In the genomic region with DNA sequence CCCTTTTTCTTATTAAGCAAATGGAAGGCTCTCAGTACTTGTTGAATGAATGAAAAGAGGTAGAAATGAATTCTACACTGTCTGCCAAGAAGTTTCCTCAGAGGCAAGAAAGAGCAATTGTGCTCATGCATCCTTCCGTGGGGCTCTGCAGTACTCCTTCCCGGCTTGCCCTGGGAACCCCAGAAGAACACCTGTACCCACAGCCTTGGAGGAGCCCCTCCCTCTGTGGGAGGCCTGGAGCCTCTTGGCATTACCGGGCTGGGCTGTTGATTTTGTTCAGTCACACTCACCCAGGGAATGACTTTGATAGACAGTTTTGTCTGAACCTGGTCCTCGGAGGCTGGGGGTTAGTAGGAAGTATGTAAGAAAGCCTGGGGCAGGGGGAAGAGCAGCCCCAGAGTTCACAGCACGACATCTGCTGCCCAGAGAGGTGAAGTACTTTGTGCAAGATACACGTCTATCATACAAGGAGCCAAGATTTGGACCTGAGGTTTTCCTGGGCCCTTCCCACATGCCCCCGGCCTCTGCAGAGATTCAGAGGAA, we compare ENCODE assay signal across 9 cellular contexts.
DNase-seq lines count a peak whose midpoint lies in the region; ATAC-seq, FAIRE-seq and TF ChIP-seq lines count a peak whose summit lies in the region.
"Had no signal": no experiment of that assay in that cellular context is flagged by ENCODE, and none has a peak within 500 bp of the region (broad histone marks: within the 10 kb centered on the region; RNA-seq: fewer than 3 reads in every experiment).

No MANE protein-coding gene starts in this region.

- no peak for TF ChIP-seq POLR2A in GM12892 (IDR thresholded peaks at IDR 0.05; ENCODE audit: low read depth, low read length)

- DNase-seq in GM23248 (no peak), activated B cell treated with CpG ODN at 0.5 μM for 24 hours (no peak), foreskin keratinocyte (no peak), sciatic nerve (ENCODE audit: low spot score) (no peak), WERI-Rb-1 (no peak), SHP77 (lab: John Stamatoyannopoulos, UW) (no peak), GM12892 (ENCODE audit: insufficient read length) (no peak), OCI-LY7 (ENCODE audit: low spot score) (no peak)

- peak overlapping the region; percentile 53 for H3K27ac Mint-ChIP-seq in activated B cell treated with CpG ODN at 0.5 μM for 24 hours

- H3K4me1 ChIP-seq in GM23248 (ENCODE audit: insufficient read depth) (peaks cover 33% of the 10 kb centered on the region), foreskin keratinocyte (peaks cover 12% of the 10 kb centered on the region), OCI-LY7 (ENCODE audit: insufficient read depth, low read length, poor library complexity, severe bottlenecking) (no peaks in the 10 kb centered on the region)

- peak overlapping the region; percentile 85 for H3K4me3 Mint-ChIP-seq in activated B cell treated with CpG ODN at 0.5 μM for 24 hours

- no peak for TF ChIP-seq CTCF in activated B cell treated with CpG ODN at 0.5 μM for 24 hours (IDR thresholded peaks at IDR 0.05)
- TF ChIP-seq CTCF in foreskin keratinocyte (conservative IDR thresholded peaks at IDR 0.05), result peak; percentile 28
- TF ChIP-seq CTCF in WERI-Rb-1 (IDR thresholded peaks at IDR 0.05; ENCODE audit: low read depth, low read length), result no peak
- TF ChIP-seq CTCF in OCI-LY7 (conservative IDR thresholded peaks at IDR 0.05; ENCODE audit: low read length), result no peak

- H3K27ac ChIP-seq in GM23248 (peak overlapping the region; percentile 92), foreskin keratinocyte (no peak overlapping the region), WERI-Rb-1 (no peak overlapping the region), OCI-LY7 (ENCODE audit: low read depth, low read length, poor library complexity, severe bottlenecking) (no peak overlapping the region)

- peak overlapping the region; percentile 38 for H3K9ac ChIP-seq in GM23248

- intact Hi-C loops in activated B cell treated with CpG ODN at 0.5 μM for 24 hours (cut with micrococcal nuclease), result loop anchor here (2.0 to 5.0 kb wide), 2 partner anchors 32 to 97 kb away; no protein-coding TSS in a partner anchor
- intact Hi-C loops in sciatic nerve (cut with DNase I), result no loop called here
- intact Hi-C loops in OCI-LY7 (cut with micrococcal nuclease; ENCODE audit: unreplicated experiment), result no loop called here

- in situ Hi-C loops in GM23248 (cut with MboI), result no loop called here

- no peak for FAIRE-seq in GM12892 (lab: Jason Lieb, UNC)
- FAIRE-seq: endothelial cell of umbilical vein had no signal

- H3K4me1 Mint-ChIP-seq in activated B cell treated with CpG ODN at 0.5 μM for 24 hours, result peaks cover 18% of the 10 kb centered on the region

- H3K36me3 Mint-ChIP-seq in activated B cell treated with CpG ODN at 0.5 μM for 24 hours (ENCODE audit: low read depth), result no peaks in the 10 kb centered on the region

- H3K4me3 ChIP-seq in GM23248, result no peak overlapping the region; the same call in 1 of the 2 replicates
- no peak overlapping the region for H3K4me3 ChIP-seq in WERI-Rb-1 (ENCODE audit: low read depth, low read length)
- no peak overlapping the region for H3K4me3 ChIP-seq in OCI-LY7 (ENCODE audit: low read depth, low read length, poor library complexity, severe bottlenecking)

- H3K9me2 ChIP-seq in GM23248 (ENCODE audit: insufficient read depth) (no peaks in the 10 kb centered on the region), OCI-LY7 (ENCODE audit: insufficient read depth, low read length) (no peaks in the 10 kb centered on the region)

- 73 to 83% methylated on average over 7 of the region's 7 CpGs for WGBS in GM23248 (ENCODE audit: low coverage in 1 of 2, low lambda C conversion rate in 2 of 2, missing lambda C conversion rate in 2 of 2), 2 experiments

- peak overlapping the region; percentile 88 for H2AFZ ChIP-seq in GM23248
- H2AFZ ChIP-seq in OCI-LY7 (ENCODE audit: low read length), result no peak overlapping the region

- H3K27me3 ChIP-seq in GM23248 (replicated peaks; ENCODE audit: insufficient read depth), result no peaks in the 10 kb centered on the region
- H3K27me3 ChIP-seq in foreskin keratinocyte, result no peaks in the 10 kb centered on the region
- no peaks in the 10 kb centered on the region for H3K27me3 ChIP-seq in WERI-Rb-1 (ENCODE audit: insufficient read depth, low read depth, severe bottlenecking)

- H3K36me3 ChIP-seq in GM23248 (ENCODE audit: low read depth) (no peaks in the 10 kb centered on the region), WERI-Rb-1 (no peaks in the 10 kb centered on the region), OCI-LY7 (ENCODE audit: insufficient read depth, low read length) (no peaks in the 10 kb centered on the region)

- H3K27me3 Mint-ChIP-seq in activated B cell treated with CpG ODN at 0.5 μM for 24 hours, result peaks cover 12% of the 10 kb centered on the region

- no peaks in the 10 kb centered on the region for H3K9me3 ChIP-seq in GM23248 (ENCODE audit: low read depth)
- H3K9me3 ChIP-seq in WERI-Rb-1 (ENCODE audit: severe bottlenecking), result peaks cover 11% of the 10 kb centered on the region
- H3K9me3 ChIP-seq in OCI-LY7 (ENCODE audit: low read length), result peaks cover 5% of the 10 kb centered on the region; the same call in 1 of the 2 replicates

- ATAC-seq in activated B cell treated with CpG ODN at 0.5 μM for 24 hours (ENCODE audit: low read depth) (peak; percentile 18), foreskin keratinocyte (no peak), sciatic nerve (peak; percentile 21)

- H3K4me2 ChIP-seq in GM23248 (ENCODE audit: unreplicated experiment) (peak overlapping the region; percentile 55), OCI-LY7 (ENCODE audit: low read length) (no peak overlapping the region)

- no peaks in the 10 kb centered on the region for H3K9me3 Mint-ChIP-seq in activated B cell treated with CpG ODN at 0.5 μM for 24 hours

- H3F3A ChIP-seq in GM23248 (ENCODE audit: insufficient read depth), result peaks cover 19% of the 10 kb centered on the region

- no peaks in the 10 kb centered on the region for H3K79me2 ChIP-seq in GM23248 (ENCODE audit: insufficient read depth)
- H3K79me2 ChIP-seq in OCI-LY7 (ENCODE audit: insufficient read depth, low read depth, low read length), result no peaks in the 10 kb centered on the region

- CTCF ChIA-PET in activated B cell treated with CpG ODN at 0.5 μM for 24 hours (lab: Charles Lee), result interaction anchor here (1.2 kb wide), 1 partner anchor 118 kb away, joined by 3 read pairs; no protein-coding TSS in a partner anchor
- CTCF ChIA-PET in OCI-LY7 (lab: Charles Lee; ENCODE audit: unreplicated experiment), result no interaction called here

- H4K20me1 ChIP-seq in GM23248 (ENCODE audit: insufficient read depth), result no peaks in the 10 kb centered on the region
- H4K20me1 ChIP-seq in OCI-LY7 (ENCODE audit: insufficient read depth, low read length), result no peaks in the 10 kb centered on the region

- BruUV-seq in OCI-LY7 (replicated peaks; lab: Mats Ljungman, UMichigan), result no TSS peak

- POLR2A ChIA-PET in activated B cell treated with CpG ODN at 0.5 μM for 24 hours (lab: Charles Lee) (no interaction called here), OCI-LY7 (lab: Charles Lee) (no interaction called here)
